In the genomic region with DNA sequence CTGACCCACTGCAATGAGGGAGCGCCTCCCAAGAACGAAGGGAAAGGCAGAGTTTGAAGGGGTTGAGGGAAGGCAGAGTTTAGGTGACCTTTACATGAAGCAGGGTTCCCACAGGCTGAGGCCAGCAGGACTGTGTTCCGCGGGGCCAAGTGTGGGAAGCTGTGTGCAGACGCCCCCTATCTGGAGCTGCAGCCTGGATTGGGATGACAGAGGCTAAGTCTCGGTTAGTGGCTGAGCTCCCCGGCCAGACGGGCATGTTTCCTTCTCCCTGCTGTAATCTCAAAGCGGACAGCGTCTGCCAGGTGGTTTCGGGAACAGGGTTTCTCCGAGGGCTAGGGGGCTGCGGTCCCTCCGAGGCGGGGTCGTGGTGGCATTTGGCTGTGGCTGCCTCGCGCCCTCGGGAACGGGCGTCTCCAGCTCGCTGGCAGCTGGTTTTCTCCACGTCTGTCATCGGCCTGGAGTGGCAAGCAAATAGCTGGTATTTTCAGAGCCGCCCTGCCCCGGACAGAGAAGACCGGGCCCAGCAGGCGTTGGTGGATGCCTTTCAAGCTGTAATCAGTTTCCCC, we compare ENCODE assay signal across 8 cellular contexts. TPM values are rescaled to one million over a fixed set of nuclear protein-coding genes. Genes with fewer than 3 reads are reported as not detected.
DNase-seq lines count a peak whose midpoint lies in the region; ATAC-seq and TF ChIP-seq lines count a peak whose summit lies in the region.

No MANE protein-coding gene starts in this region.

- peak overlapping the region; percentile 90 for H3K4me3 Mint-ChIP-seq in activated naive CD4-positive, alpha-beta T cell treated with anti-CD3 and anti-CD28 coated beads, Interleukin-2, amount 10 ng/mL, durations not matched to agents 7 days and 5 days
- peak overlapping the region; percentile 89 for H3K4me3 Mint-ChIP-seq in neural crest cell

- CTCF ChIA-PET in activated naive CD4-positive, alpha-beta T cell treated with anti-CD3 and anti-CD28 coated beads, Interleukin-2, amount 10 ng/mL, durations not matched to agents 7 days and 5 days (lab: Charles Lee): interaction anchor here (1.1 to 1.6 kb wide), 4 partner anchors 11 to 253 kb away, joined by 3 to 4 read pairs (median 4); no protein-coding TSS in a partner anchor

- H3K4me1 Mint-ChIP-seq in activated naive CD4-positive, alpha-beta T cell treated with anti-CD3 and anti-CD28 coated beads, Interleukin-2, amount 10 ng/mL, durations not matched to agents 7 days and 5 days: peaks cover 38% of the 10 kb centered on the region
- H3K4me1 Mint-ChIP-seq in neural crest cell: peaks cover 49% of the 10 kb centered on the region

- peak; percentile 24 to 28 for DNase-seq in stimulated activated CD4-positive, alpha-beta T cell treated with anti-CD3 and anti-CD28 coated beads, Interleukin-2, amount 100 ng/mL, for 24 hours
- DNase-seq in stimulated activated CD4-positive, alpha-beta T cell treated with anti-CD3 and anti-CD28 coated beads, Interleukin-2, amount 100 ng/mL, for 48 hours: no peak
- DNase-seq in NCI-H345 treated with DMSO at 0.1 percent for 48 hours (lab: John Stamatoyannopoulos, UW; ENCODE audit: unreplicated experiment): peak; percentile 64
- no peak for DNase-seq in activated naive CD4-positive, alpha-beta T cell treated with anti-CD3 and anti-CD28 coated beads, Interleukin-2, amount 10 ng/mL, durations not matched to agents 7 days and 5 days
- peak; percentile 65 for DNase-seq in glomerular visceral epithelial cell (ENCODE audit: extremely low spot score)
- peak; percentile 51 for DNase-seq in neural crest cell (ENCODE audit: low read depth, low spot score)

- H3K27me3 Mint-ChIP-seq in activated naive CD4-positive, alpha-beta T cell treated with anti-CD3 and anti-CD28 coated beads, Interleukin-2, amount 10 ng/mL, durations not matched to agents 7 days and 5 days: peaks cover 36% of the 10 kb centered on the region
- H3K27me3 Mint-ChIP-seq in neural crest cell (ENCODE audit: low read depth): peaks cover 17% of the 10 kb centered on the region

- no peaks in the 10 kb centered on the region for H3K36me3 Mint-ChIP-seq in activated naive CD4-positive, alpha-beta T cell treated with anti-CD3 and anti-CD28 coated beads, Interleukin-2, amount 10 ng/mL, durations not matched to agents 7 days and 5 days
- H3K36me3 Mint-ChIP-seq in neural crest cell (ENCODE audit: low read depth): no peaks in the 10 kb centered on the region

- H3K9me3 Mint-ChIP-seq in activated naive CD4-positive, alpha-beta T cell treated with anti-CD3 and anti-CD28 coated beads, Interleukin-2, amount 10 ng/mL, durations not matched to agents 7 days and 5 days: peaks cover 3% of the 10 kb centered on the region
- no peaks in the 10 kb centered on the region for H3K9me3 Mint-ChIP-seq in neural crest cell

- TF ChIP-seq CTCF in neural crest cell (conservative IDR thresholded peaks at IDR 0.05): peak; percentile 43

- peak overlapping the region; percentile 8 for H3K27ac Mint-ChIP-seq in activated naive CD4-positive, alpha-beta T cell treated with anti-CD3 and anti-CD28 coated beads, Interleukin-2, amount 10 ng/mL, durations not matched to agents 7 days and 5 days
- peak overlapping the region; percentile 8 for H3K27ac Mint-ChIP-seq in neural crest cell (ENCODE audit: unreplicated experiment)

- ATAC-seq in HG02884 (IDR thresholded peaks at IDR 0.05; ENCODE audit: unreplicated experiment) (peak; percentile 9), HG02763 (IDR thresholded peaks at IDR 0.05; ENCODE audit: unreplicated experiment) (no peak)

RNA-seq across cellular contexts. Expression of a gene that starts 0.7 kb away (rescaled TPM):
- 71.1 and 77.1 TPM in 2 replicates for total RNA-seq in neural crest cell

RNA-seq across cellular contexts. Expression of a gene that starts 51.7 kb away (rescaled TPM):
- 70.0 and 73.4 TPM in 2 replicates for total RNA-seq in neural crest cell

Comparison
In these comparisons a context has a peak if more than half of its experiments do, and no peak if none do; other contexts are left out.
1. DNase-seq: peak in stimulated activated CD4-positive, alpha-beta T cell treated with anti-CD3 and anti-CD28 coated beads, Interleukin-2, amount 100 ng/mL, for 24 hours (2 of 2), NCI-H345 treated with DMSO at 0.1 percent for 48 hours (single experiment), glomerular visceral epithelial cell (single experiment) and neural crest cell (single experiment); none in stimulated activated CD4-positive, alpha-beta T cell treated with anti-CD3 and anti-CD28 coated beads, Interleukin-2, amount 100 ng/mL, for 48 hours (0 of 2) and activated naive CD4-positive, alpha-beta T cell treated with anti-CD3 and anti-CD28 coated beads, Interleukin-2, amount 10 ng/mL, durations not matched to agents 7 days and 5 days (single experiment).